ENCODE assay signal across 9 cellular contexts in the genomic region with DNA sequence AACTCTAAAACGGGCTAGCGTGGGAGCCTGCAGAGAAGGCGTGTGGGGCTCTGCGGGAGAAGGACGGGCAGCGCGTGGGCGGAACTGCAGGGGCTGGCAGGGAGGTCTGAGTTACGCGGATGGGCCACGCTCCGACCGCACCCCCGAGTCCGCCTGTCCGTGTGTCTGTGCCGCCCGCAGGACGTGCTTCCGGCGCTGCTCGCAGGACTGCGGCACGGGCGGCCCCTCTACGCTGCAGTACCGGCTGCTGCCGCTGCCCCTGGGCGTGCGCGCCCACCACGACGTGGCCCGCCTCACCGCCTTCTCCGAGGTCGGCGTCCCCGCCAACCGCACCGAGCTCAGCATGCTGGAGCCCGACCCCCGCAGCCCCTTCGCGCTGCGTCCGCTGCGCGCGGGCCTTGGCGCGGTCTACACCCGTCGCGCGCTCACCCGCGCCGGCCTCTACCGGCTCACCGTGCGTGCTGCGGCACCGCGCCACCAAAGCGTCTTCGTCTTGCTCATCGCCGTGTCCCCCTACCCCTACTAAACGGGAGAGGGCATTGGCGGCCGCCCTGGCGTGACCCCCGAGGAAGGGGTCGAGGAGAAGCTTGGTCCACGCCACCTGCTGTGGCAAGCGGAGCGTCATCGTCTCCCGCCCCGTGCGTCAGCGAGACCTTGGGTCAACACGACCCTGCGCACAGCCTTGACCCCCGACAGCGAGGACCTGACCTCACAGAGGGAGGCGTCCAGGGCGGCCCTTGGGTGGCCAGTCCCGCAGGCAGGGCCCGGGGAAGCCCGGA. TPM values are rescaled to one million over a fixed set of nuclear protein-coding genes. Genes with fewer than 3 reads are reported as not detected.
DNase-seq lines count a peak whose midpoint lies in the region; ATAC-seq and TF ChIP-seq lines count a peak whose summit lies in the region.
"Had no signal": no experiment of that assay in that cellular context is flagged by ENCODE, and none has a peak within 500 bp of the region (broad histone marks: within the 10 kb centered on the region; RNA-seq: fewer than 3 reads in every experiment).

No MANE protein-coding gene starts in this region.

- 8% methylated on average over 69 of the region's 92 CpGs for WGBS in smooth muscle cell (ENCODE audit: low lambda C conversion rate)

- H3K9me3 Mint-ChIP-seq in Calu3 (ENCODE audit: low read depth, unreplicated experiment) = peaks cover 3% of the 10 kb centered on the region

- no peaks in the 10 kb centered on the region for H3K36me3 Mint-ChIP-seq in Calu3 (ENCODE audit: insufficient read depth, unreplicated experiment)

- no peaks in the 10 kb centered on the region for H3K4me1 Mint-ChIP-seq in Calu3 (ENCODE audit: low read depth, unreplicated experiment)

- H3K79me2 ChIP-seq in smooth muscle cell (ENCODE audit: low read depth) = no peaks in the 10 kb centered on the region

- H2AFZ ChIP-seq in smooth muscle cell (ENCODE audit: low read depth) = peak overlapping the region; percentile 93

- no peaks in the 10 kb centered on the region for H3K9me3 ChIP-seq in right atrium auricular region
- H3K9me3 ChIP-seq in smooth muscle cell (replicated peaks; ENCODE audit: low read depth) = no peaks in the 10 kb centered on the region

- peak overlapping the region; percentile 31 for H3K4me3 ChIP-seq in Jurkat, Clone E6-1 (ENCODE audit: low read length)
- peak overlapping the region; percentile 13 to 42 for H3K4me3 ChIP-seq in right atrium auricular region
- H3K4me3 ChIP-seq in smooth muscle cell = peak overlapping the region; percentile 49

- H3K4me2 ChIP-seq in smooth muscle cell = peak overlapping the region; percentile 93
- H3K4me2 ChIP-seq: KMS-11 had no signal

- no peak overlapping the region for H3K27ac Mint-ChIP-seq in Calu3 (ENCODE audit: unreplicated experiment)

- ATAC-seq in GM21381 (IDR thresholded peaks at IDR 0.05; ENCODE audit: unreplicated experiment) (no peak), GM18858 (IDR thresholded peaks at IDR 0.05; ENCODE audit: unreplicated experiment) (no peak)

- H3K36me3 ChIP-seq in right atrium auricular region = no peaks in the 10 kb centered on the region
- H3K36me3 ChIP-seq in smooth muscle cell (ENCODE audit: low read depth) = no peaks in the 10 kb centered on the region

- CTCF ChIA-PET in Calu3 (lab: Charles Lee) = interaction anchor here (0.6 kb wide), 1 partner anchor 143 kb away, joined by 3 read pairs; no protein-coding TSS in a partner anchor

- TF ChIP-seq CTCF in Calu3 (IDR thresholded peaks at IDR 0.05; ENCODE audit: unreplicated experiment) = peak; percentile 51
- peak; percentile 70 to 81 for TF ChIP-seq CTCF in right atrium auricular region (IDR thresholded peaks at IDR 0.05)
- TF ChIP-seq CTCF in smooth muscle cell (IDR thresholded peaks at IDR 0.05; ENCODE audit: borderline replicate concordance, insufficient read depth, poor library complexity, severe bottlenecking) = peak; percentile 52

- H3K4me1 ChIP-seq in right atrium auricular region = peaks cover 0 to 14% of the 10 kb centered on the region in 2 donors
- H3K4me1 ChIP-seq in smooth muscle cell (ENCODE audit: low read depth) = no peaks in the 10 kb centered on the region

- peaks cover 41% of the 10 kb centered on the region for H3K27me3 Mint-ChIP-seq in Calu3 (ENCODE audit: unreplicated experiment)

- no peak overlapping the region for H3K9ac ChIP-seq in smooth muscle cell (ENCODE audit: low read depth)
- H3K9ac ChIP-seq: KMS-11 had no signal

- DNase-seq in Calu3 (peak; percentile 61), right atrium auricular region (ENCODE audit: low spot score) (no peak), smooth muscle cell (lab: John Stamatoyannopoulos, UW; ENCODE audit: unreplicated experiment) (peak; percentile 17), SKM-1 (lab: John Stamatoyannopoulos, UW; ENCODE audit: unreplicated experiment) (no peak)
- DNase-seq in Jurkat, Clone E6-1 (ENCODE audit: low read depth, low spot score) = peak; percentile 18
- DNase-seq in activated gamma-delta T cell treated with anti-CD3 and anti-CD28 coated beads, Interleukin-2, amount 50 U/mL, for 16 hours (ENCODE audit: low read depth) = peak; percentile 14

- intact Hi-C loops in Calu3 (cut with micrococcal nuclease; ENCODE audit: unreplicated experiment) = no loop called here

- H3K27ac ChIP-seq in right atrium auricular region (no peak overlapping the region), smooth muscle cell (ENCODE audit: low read depth) (no peak overlapping the region)
- H3K27ac ChIP-seq: KMS-11 had no signal

- H3K27me3 ChIP-seq in right atrium auricular region (no peaks in the 10 kb centered on the region), smooth muscle cell (ENCODE audit: low read depth) (peaks cover 27% of the 10 kb centered on the region)

- H3F3A ChIP-seq in smooth muscle cell (ENCODE audit: low read depth) = no peaks in the 10 kb centered on the region

- peak overlapping the region; percentile 71 for H3K4me3 Mint-ChIP-seq in Calu3 (ENCODE audit: low read depth, unreplicated experiment)

- no TSS peak for BruUV-seq in Calu3 (replicated peaks; lab: Mats Ljungman, UMichigan)

- no peaks in the 10 kb centered on the region for H4K20me1 ChIP-seq in smooth muscle cell (ENCODE audit: low read depth)

RNA-seq across cellular contexts. Expression of gene ASS1, which starts 11.4 kb away (rescaled TPM):
- total RNA-seq in Calu3 (2022) (40.3 and 78.9 TPM in 2 replicates), right atrium auricular region (100 to 1,000 TPM in 1 of 2 donors, 10 to 100 TPM in 1; 75.3 to 110 TPM), smooth muscle cell (78.2 and 95.7 TPM in 2 replicates)
- polyA plus RNA-seq in Jurkat, Clone E6-1 (2012; ENCODE audit: insufficient read depth, insufficient read length) = 18.4 TPM
- 80.5 and 81.5 TPM in 2 replicates for polyA plus RNA-seq in smooth muscle cell

Comparison
In these comparisons a context has a peak if more than half of its experiments do, and no peak if none do; other contexts are left out.
1. DNase-seq: peak in Calu3 (single experiment), Jurkat, Clone E6-1 (single experiment), activated gamma-delta T cell treated with anti-CD3 and anti-CD28 coated beads, Interleukin-2, amount 50 U/mL, for 16 hours (single experiment) and smooth muscle cell (single experiment); none in right atrium auricular region (single experiment) and SKM-1 (single experiment).
2. Peak in every context shown above with its lines, with median percentiles within 50 percentile points of each other: CTCF ChIP-seq and H3K4me3 ChIP-seq.